ENCODE assay signal across 15 cellular contexts in the genomic region with DNA sequence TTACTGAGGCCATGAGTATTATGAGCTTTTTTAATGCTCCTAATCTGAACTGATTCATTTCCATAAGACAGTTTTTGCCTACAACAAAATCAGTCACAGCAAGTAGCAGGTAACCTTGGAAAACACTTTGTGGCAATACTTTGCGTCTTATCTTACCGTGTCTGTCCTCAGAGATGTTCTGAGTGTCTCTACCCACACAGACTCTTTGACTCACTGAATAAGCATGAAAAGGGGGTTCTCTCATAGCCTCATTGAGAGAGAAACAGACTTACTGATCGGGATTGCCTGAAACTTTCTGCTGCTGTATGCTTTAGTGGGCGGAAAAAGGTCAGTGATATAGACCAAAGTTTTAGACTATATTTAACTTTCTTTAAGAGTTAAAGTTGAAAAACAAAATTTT.
"Had no signal": no experiment of that assay in that cellular context is flagged by ENCODE, and none has a peak within 500 bp of the region (broad histone marks: within the 10 kb centered on the region; RNA-seq: fewer than 3 reads in every experiment).

No MANE protein-coding gene starts in this region.

- H3K9me3 Mint-ChIP-seq: effector memory CD8-positive, alpha-beta T cell; immature natural killer cell; naive thymus-derived CD8-positive, alpha-beta T cell had no signal

- H3K27me3 Mint-ChIP-seq: effector memory CD8-positive, alpha-beta T cell; naive thymus-derived CD8-positive, alpha-beta T cell; type B pancreatic cell had no signal

- H3K27ac Mint-ChIP-seq: effector memory CD8-positive, alpha-beta T cell; immature natural killer cell; type B pancreatic cell had no signal

- H3K36me3 Mint-ChIP-seq: immature natural killer cell; naive thymus-derived CD8-positive, alpha-beta T cell; type B pancreatic cell had no signal

- H3K4me3 Mint-ChIP-seq: effector memory CD8-positive, alpha-beta T cell; immature natural killer cell; naive thymus-derived CD8-positive, alpha-beta T cell; type B pancreatic cell had no signal

- DNase-seq: activated CD8-positive, alpha-beta memory T cell treated with anti-CD3 and anti-CD28 coated beads, Interleukin-2, amount 50 U/mL, for 4 hours; activated effector memory CD4-positive, alpha-beta T cell treated with Interleukin-2 at 50 U/mL for 16 hours; activated naive CD4-positive, alpha-beta T cell treated with anti-CD3 and anti-CD28 coated beads, Interleukin-2, amount 50 U/mL, for 16 hours; amygdala; body of pancreas; effector memory CD8-positive, alpha-beta T cell; esophagus squamous epithelium; heart right ventricle; immature natural killer cell; mesendoderm; naive thymus-derived CD8-positive, alpha-beta T cell; T-helper 1 cell; T1000; testis had no signal

- ATAC-seq: body of pancreas; effector memory CD8-positive, alpha-beta T cell; heart right ventricle; naive thymus-derived CD8-positive, alpha-beta T cell had no signal

- H3K4me1 Mint-ChIP-seq: immature natural killer cell; naive thymus-derived CD8-positive, alpha-beta T cell had no signal
